1 cellular context compared by ENCODE assay signal in genomic region chrX:26026179-26026578, GRCh38.
TF ChIP-seq lines count a peak whose summit lies in the region.

No MANE protein-coding gene starts in this region.

TF ChIP-seq in HepG2, 621 proteins besides CTCF, POLR2A, EP300 and RAD21 (continued from another document):
- TF ChIP-seq ZNF773 (CRISPR knock-in tag; IDR thresholded peaks at IDR 0.05; ENCODE audit: borderline replicate concordance) (no peak), ZNF292 (CRISPR knock-in tag; IDR thresholded peaks at IDR 0.05; ENCODE audit: borderline replicate concordance, low read depth) (no peak), ZMYM3 (CRISPR knock-in tag; IDR thresholded peaks at IDR 0.05) (no peak)
- TF ChIP-seq, protein P1, sequence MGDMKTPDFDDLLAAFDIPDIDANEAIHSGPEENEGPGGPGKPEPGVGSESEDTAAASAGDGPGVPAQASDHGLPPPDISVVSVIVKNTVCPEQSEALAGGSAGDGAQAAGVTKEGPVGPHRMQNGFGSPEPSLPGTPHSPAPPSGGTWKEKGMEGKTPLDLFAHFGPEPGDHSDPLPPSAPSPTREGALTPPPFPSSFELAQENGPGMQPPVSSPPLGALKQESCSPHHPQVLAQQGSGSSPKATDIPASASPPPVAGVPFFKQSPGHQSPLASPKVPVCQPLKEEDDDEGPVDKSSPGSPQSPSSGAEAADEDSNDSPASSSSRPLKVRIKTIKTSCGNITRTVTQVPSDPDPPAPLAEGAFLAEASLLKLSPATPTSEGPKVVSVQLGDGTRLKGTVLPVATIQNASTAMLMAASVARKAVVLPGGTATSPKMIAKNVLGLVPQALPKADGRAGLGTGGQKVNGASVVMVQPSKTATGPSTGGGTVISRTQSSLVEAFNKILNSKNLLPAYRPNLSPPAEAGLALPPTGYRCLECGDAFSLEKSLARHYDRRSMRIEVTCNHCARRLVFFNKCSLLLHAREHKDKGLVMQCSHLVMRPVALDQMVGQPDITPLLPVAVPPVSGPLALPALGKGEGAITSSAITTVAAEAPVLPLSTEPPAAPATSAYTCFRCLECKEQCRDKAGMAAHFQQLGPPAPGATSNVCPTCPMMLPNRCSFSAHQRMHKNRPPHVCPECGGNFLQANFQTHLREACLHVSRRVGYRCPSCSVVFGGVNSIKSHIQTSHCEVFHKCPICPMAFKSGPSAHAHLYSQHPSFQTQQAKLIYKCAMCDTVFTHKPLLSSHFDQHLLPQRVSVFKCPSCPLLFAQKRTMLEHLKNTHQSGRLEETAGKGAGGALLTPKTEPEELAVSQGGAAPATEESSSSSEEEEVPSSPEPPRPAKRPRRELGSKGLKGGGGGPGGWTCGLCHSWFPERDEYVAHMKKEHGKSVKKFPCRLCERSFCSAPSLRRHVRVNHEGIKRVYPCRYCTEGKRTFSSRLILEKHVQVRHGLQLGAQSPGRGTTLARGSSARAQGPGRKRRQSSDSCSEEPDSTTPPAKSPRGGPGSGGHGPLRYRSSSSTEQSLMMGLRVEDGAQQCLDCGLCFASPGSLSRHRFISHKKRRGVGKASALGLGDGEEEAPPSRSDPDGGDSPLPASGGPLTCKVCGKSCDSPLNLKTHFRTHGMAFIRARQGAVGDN (CRISPR knock-in tag; IDR thresholded peaks at IDR 0.05), result no peak
